ENCODE assay signal across 2 cellular contexts in the genomic region with DNA sequence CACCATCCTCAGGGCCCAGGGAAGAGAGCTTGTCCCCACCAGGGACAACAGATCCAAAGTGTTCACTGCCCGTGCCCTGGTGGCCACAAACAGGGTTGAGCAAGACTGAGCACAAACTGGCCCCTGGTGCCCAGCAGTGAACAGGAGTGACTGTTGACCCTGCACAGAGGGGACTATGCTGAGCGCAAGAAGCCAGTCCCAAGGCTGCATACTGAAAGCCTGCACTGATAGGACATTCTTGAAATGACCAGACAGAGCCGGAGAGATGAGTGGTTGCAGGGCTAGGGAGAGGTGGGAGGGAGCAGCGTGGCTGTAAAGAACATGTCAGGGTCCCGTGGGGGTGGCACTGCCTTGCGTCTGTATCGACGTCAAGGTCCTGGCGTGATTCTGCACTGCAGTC.
TF ChIP-seq lines count a peak whose summit lies in the region.

No MANE protein-coding gene starts in this region.

TF ChIP-seq in GM23338, 12 proteins besides CTCF, POLR2A, EP300 and RAD21 (continued from another document):
- TF ChIP-seq, protein P1, sequence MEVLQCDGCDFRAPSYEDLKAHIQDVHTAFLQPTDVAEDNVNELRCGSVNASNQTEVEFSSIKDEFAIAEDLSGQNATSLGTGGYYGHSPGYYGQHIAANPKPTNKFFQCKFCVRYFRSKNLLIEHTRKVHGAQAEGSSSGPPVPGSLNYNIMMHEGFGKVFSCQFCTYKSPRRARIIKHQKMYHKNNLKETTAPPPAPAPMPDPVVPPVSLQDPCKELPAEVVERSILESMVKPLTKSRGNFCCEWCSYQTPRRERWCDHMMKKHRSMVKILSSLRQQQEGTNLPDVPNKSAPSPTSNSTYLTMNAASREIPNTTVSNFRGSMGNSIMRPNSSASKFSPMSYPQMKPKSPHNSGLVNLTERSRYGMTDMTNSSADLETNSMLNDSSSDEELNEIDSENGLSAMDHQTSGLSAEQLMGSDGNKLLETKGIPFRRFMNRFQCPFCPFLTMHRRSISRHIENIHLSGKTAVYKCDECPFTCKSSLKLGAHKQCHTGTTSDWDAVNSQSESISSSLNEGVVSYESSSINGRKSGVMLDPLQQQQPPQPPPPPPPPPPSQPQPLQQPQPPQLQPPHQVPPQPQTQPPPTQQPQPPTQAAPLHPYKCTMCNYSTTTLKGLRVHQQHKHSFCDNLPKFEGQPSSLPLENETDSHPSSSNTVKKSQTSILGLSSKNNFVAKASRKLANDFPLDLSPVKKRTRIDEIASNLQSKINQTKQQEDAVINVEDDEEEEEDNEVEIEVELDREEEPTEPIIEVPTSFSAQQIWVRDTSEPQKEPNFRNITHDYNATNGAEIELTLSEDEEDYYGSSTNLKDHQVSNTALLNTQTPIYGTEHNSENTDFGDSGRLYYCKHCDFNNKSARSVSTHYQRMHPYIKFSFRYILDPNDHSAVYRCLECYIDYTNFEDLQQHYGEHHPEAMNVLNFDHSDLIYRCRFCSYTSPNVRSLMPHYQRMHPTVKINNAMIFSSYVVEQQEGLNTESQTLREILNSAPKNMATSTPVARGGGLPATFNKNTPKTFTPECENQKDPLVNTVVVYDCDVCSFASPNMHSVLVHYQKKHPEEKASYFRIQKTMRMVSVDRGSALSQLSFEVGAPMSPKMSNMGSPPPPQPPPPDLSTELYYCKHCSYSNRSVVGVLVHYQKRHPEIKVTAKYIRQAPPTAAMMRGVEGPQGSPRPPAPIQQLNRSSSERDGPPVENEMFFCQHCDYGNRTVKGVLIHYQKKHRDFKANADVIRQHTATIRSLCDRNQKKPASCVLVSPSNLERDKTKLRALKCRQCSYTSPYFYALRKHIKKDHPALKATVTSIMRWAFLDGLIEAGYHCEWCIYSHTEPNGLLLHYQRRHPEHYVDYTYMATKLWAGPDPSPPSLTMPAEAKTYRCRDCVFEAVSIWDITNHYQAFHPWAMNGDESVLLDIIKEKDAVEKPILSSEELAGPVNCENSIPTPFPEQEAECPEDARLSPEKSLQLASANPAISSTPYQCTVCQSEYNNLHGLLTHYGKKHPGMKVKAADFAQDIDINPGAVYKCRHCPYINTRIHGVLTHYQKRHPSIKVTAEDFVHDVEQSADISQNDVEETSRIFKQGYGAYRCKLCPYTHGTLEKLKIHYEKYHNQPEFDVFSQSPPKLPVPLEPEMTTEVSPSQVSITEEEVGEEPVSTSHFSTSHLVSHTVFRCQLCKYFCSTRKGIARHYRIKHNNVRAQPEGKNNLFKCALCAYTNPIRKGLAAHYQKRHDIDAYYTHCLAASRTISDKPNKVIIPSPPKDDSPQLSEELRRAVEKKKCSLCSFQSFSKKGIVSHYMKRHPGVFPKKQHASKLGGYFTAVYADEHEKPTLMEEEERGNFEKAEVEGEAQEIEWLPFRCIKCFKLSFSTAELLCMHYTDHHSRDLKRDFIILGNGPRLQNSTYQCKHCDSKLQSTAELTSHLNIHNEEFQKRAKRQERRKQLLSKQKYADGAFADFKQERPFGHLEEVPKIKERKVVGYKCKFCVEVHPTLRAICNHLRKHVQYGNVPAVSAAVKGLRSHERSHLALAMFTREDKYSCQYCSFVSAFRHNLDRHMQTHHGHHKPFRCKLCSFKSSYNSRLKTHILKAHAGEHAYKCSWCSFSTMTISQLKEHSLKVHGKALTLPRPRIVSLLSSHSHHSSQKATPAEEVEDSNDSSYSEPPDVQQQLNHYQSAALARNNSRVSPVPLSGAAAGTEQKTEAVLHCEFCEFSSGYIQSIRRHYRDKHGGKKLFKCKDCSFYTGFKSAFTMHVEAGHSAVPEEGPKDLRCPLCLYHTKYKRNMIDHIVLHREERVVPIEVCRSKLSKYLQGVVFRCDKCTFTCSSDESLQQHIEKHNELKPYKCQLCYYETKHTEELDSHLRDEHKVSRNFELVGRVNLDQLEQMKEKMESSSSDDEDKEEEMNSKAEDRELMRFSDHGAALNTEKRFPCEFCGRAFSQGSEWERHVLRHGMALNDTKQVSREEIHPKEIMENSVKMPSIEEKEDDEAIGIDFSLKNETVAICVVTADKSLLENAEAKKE (CRISPR knock-in tag; IDR thresholded peaks at IDR 0.05) = no peak
- TF ChIP-seq POLR2AphosphoS5 (IDR thresholded peaks at IDR 0.05; ENCODE audit: low read depth) = no peak

TF ChIP-seq in HepG2, 621 proteins besides CTCF, POLR2A, EP300 and RAD21 (continued from another document):
- 0 out of 2 replicates have a peak, but pooled peaks have one; percentile 17 for TF ChIP-seq ZNF280B (CRISPR knock-in tag; IDR thresholded peaks at IDR 0.05; ENCODE audit: borderline replicate concordance)
- TF ChIP-seq HOXA3 (CRISPR knock-in tag; IDR thresholded peaks at IDR 0.05) = no peak
- TF ChIP-seq, protein P2, sequence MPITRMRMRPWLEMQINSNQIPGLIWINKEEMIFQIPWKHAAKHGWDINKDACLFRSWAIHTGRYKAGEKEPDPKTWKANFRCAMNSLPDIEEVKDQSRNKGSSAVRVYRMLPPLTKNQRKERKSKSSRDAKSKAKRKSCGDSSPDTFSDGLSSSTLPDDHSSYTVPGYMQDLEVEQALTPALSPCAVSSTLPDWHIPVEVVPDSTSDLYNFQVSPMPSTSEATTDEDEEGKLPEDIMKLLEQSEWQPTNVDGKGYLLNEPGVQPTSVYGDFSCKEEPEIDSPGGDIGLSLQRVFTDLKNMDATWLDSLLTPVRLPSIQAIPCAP (CRISPR knock-in tag; IDR thresholded peaks at IDR 0.05; ENCODE audit: low read depth) = no peak
